Comparison of ENCODE assay signal across 34 cellular contexts in genomic region chr22:50439314-50440250, GRCh38. TPM values are rescaled to one million over a fixed set of nuclear protein-coding genes. Genes with fewer than 3 reads are reported as not detected.
DNase-seq lines count a peak whose midpoint lies in the region; ATAC-seq, FAIRE-seq and TF ChIP-seq lines count a peak whose summit lies in the region.
"Had no signal": no experiment of that assay in that cellular context is flagged by ENCODE, and none has a peak within 500 bp of the region (broad histone marks: within the 10 kb centered on the region; RNA-seq: fewer than 3 reads in every experiment).

No MANE protein-coding gene starts in this region.

- dilution Hi-C loops in mammary epithelial cell (cut with HindIII; ENCODE audit: low sequenced_read_pairs) = no loop called here

- no peak overlapping the region for H2BK12ac ChIP-seq in H1 (ENCODE audit: low read depth, low read length)

- H3K27ac ChIP-seq in OCI-LY1 (ENCODE audit: low read depth, low read length, poor library complexity, severe bottlenecking) = peak overlapping the region; percentile 8
- H3K27ac ChIP-seq in H1 (ENCODE audit: low read depth, low read length) = no peak overlapping the region
- no peak overlapping the region for H3K27ac ChIP-seq in psoas muscle
- no peak overlapping the region for H3K27ac ChIP-seq in esophagus squamous epithelium
- H3K27ac ChIP-seq in mammary epithelial cell (ENCODE audit: insufficient read depth, low read depth, low read length) = no peak overlapping the region
- H3K27ac ChIP-seq: A549, ascending aorta, cardiac muscle cell, testis had no signal

- H2BK5ac ChIP-seq in H1 (ENCODE audit: low read depth, low read length) = no peak overlapping the region

- CTCF ChIA-PET in H1 (lab: Charles Lee; ENCODE audit: partially characterized antibody) (interaction anchor here (0.6 to 2.8 kb wide), 7 partner anchors 9 to 187 kb away, joined by 3 to 22 read pairs (median 4); no protein-coding TSS in a partner anchor), mammary epithelial cell (lab: Charles Lee; ENCODE audit: low non-redundant PET) (no interaction called here)

- H3K56ac ChIP-seq in H1 (replicated peaks; ENCODE audit: insufficient read length, low read depth, low read length) = no peak overlapping the region

- no peak overlapping the region for H3K14ac ChIP-seq in H1 (ENCODE audit: insufficient read length)

- H4K8ac ChIP-seq in H1 (ENCODE audit: extremely low read depth, insufficient read depth, low read length) = 0 out of 2 replicates have a peak overlapping the region, but pooled peaks have one; percentile 51

- TF ChIP-seq POLR2A in H1 (IDR thresholded peaks at IDR 0.05; ENCODE audit: control extremely low read depth in 1 of 2, low read depth in 2 of 2, low read length in 2 of 2) (no peak), esophagus squamous epithelium (IDR thresholded peaks at IDR 0.05) (no peak)

- POLR2A ChIA-PET in activated naive CD8-positive, alpha-beta T cell treated with anti-CD3 and anti-CD28 coated beads, Interleukin-2, amount 10 ng/mL, durations not matched to agents 7 days and 5 days (lab: Charles Lee) = no interaction called here
- POLR2A ChIA-PET in H1 (lab: Charles Lee; ENCODE audit: partially characterized antibody) = interaction anchor here (0.9 to 1.7 kb wide), 4 partner anchors 9 to 86 kb away, joined by 3 to 5 read pairs (median 4); partner anchors contain the start of gene SCO2

- no TSS peak for BruUV-seq in mammary epithelial cell (replicated peaks; lab: Mats Ljungman, UMichigan)

- no peak overlapping the region for H2BK15ac ChIP-seq in H1 (ENCODE audit: low read length)

- ATAC-seq in activated naive CD8-positive, alpha-beta T cell treated with anti-CD3 and anti-CD28 coated beads, Interleukin-2, amount 10 ng/mL, durations not matched to agents 7 days and 5 days (ENCODE audit: low read depth) = no peak
- ATAC-seq in psoas muscle = no peak
- ATAC-seq: naive thymus-derived CD8-positive, alpha-beta T cell; PC-3; stimulated activated naive CD8-positive, alpha-beta T cell treated with anti-CD3 and anti-CD28 coated beads, Interleukin-15, Interleukin-2, amounts not matched to agents 100 U/mL and 50 U/mL, for 24 hours had no signal

- peaks cover 83% of the 10 kb centered on the region for H3K36me3 ChIP-seq in OCI-LY1 (ENCODE audit: insufficient read depth, low read length)
- H3K36me3 ChIP-seq in H1 (ENCODE audit: control insufficient read depth in 2 of 4, insufficient read depth in 4 of 4, low read length in 3 of 4) = peaks cover 7 to 37% (median 19%) of the 10 kb centered on the region in 4 experiments
- peaks cover 9 to 85% of the 10 kb centered on the region in 2 donors for H3K36me3 ChIP-seq in psoas muscle (ENCODE audit: insufficient read depth in 1 of 2, low read depth in 1 of 2)
- peaks cover 11% of the 10 kb centered on the region for H3K36me3 ChIP-seq in H7 (replicated peaks; ENCODE audit: control insufficient read depth, insufficient read depth, low read length)
- H3K36me3 ChIP-seq in esophagus squamous epithelium = peaks cover 36 to 100% (median 55%) of the 10 kb centered on the region in 3 donors
- H3K36me3 ChIP-seq in mammary epithelial cell (ENCODE audit: insufficient read depth, low read length) = peaks cover 3% of the 10 kb centered on the region

- H4K5ac ChIP-seq in H1 (ENCODE audit: insufficient read length, low read depth, low read length) = no peak overlapping the region

- H2BK120ac ChIP-seq in H1 (replicated peaks; ENCODE audit: low read depth, low read length) = no peak overlapping the region

- H3K36me3 Mint-ChIP-seq in activated naive CD8-positive, alpha-beta T cell treated with anti-CD3 and anti-CD28 coated beads, Interleukin-2, amount 10 ng/mL, durations not matched to agents 7 days and 5 days = no peaks in the 10 kb centered on the region
- H3K36me3 Mint-ChIP-seq in activated naive CD8-positive, alpha-beta T cell treated with anti-CD3 and anti-CD28 coated beads for 36 hours = peaks cover 6% of the 10 kb centered on the region
- H3K36me3 Mint-ChIP-seq: activated naive CD4-positive, alpha-beta T cell treated with anti-CD3 and anti-CD28 coated beads, Interleukin-2, amount 50 U/mL, for 72 hours had no signal

- no peak overlapping the region for H2AK5ac ChIP-seq in H1 (ENCODE audit: low read depth, low read length)

- no peak overlapping the region for H3K4me3 ChIP-seq in OCI-LY1 (ENCODE audit: low read depth, low read length, poor library complexity, severe bottlenecking)
- H3K4me3 ChIP-seq in H1 (ENCODE audit: extremely low read depth in 1 of 4, insufficient read depth in 2 of 4, low read depth in 3 of 4, low read length in 4 of 4) = no peak overlapping the region
- no peak overlapping the region for H3K4me3 ChIP-seq in psoas muscle
- H3K4me3 ChIP-seq in H7 (ENCODE audit: insufficient read depth, low read depth, low read length) = no peak overlapping the region
- no peak overlapping the region for H3K4me3 ChIP-seq in esophagus squamous epithelium
- no peak overlapping the region for H3K4me3 ChIP-seq in mammary epithelial cell (replicated peaks in 1 of 3; ENCODE audit: insufficient read depth in 1 of 3, low read depth in 2 of 3, low read length in 3 of 3)
- H3K4me3 ChIP-seq: A549, ascending aorta, cardiac muscle cell, HAP-1, testis had no signal

- H3K9me3 ChIP-seq in OCI-LY1 (ENCODE audit: low read length) (no peaks in the 10 kb centered on the region), H1 (ENCODE audit: insufficient read depth in 2 of 2, low read depth in 1 of 2, low read length in 1 of 2) (no peaks in the 10 kb centered on the region), psoas muscle (no peaks in the 10 kb centered on the region), esophagus squamous epithelium (no peaks in the 10 kb centered on the region), mammary epithelial cell (replicated peaks; ENCODE audit: insufficient read depth, low read length) (no peaks in the 10 kb centered on the region)
- H3K9me3 ChIP-seq: A549, ascending aorta, HAP-1, testis had no signal

- H3K27me3 ChIP-seq in OCI-LY1 (ENCODE audit: insufficient read depth, low read length) (no peaks in the 10 kb centered on the region), H1 (replicated peaks in 1 of 4; ENCODE audit: control insufficient read depth in 3 of 4, extremely low read depth in 1 of 4, insufficient read depth in 3 of 4, low read length in 3 of 4) (no peaks in the 10 kb centered on the region), psoas muscle (ENCODE audit: insufficient read depth in 3 of 3, low read length in 2 of 3) (no peaks in the 10 kb centered on the region), H7 (ENCODE audit: control insufficient read depth, insufficient read depth, low read length) (no peaks in the 10 kb centered on the region), esophagus squamous epithelium (no peaks in the 10 kb centered on the region), mammary epithelial cell (ENCODE audit: insufficient read depth, low read length) (no peaks in the 10 kb centered on the region)
- H3K27me3 ChIP-seq: ascending aorta, cardiac muscle cell, testis had no signal

- in situ Hi-C loops in mammary epithelial cell (cut with MboI; ENCODE audit: low sequenced_read_pairs in 2 of 2) = no loop called here

- WGBS in H1 (ENCODE audit: extremely low coverage in 1 of 2, insufficient coverage in 1 of 2, insufficient read length in 1 of 2, insufficient replicate concordance in 2 of 2, low coverage in 1 of 2, low lambda C conversion rate in 2 of 2, missing lambda C conversion rate in 1 of 2), 2 experiments = 91% methylated on average over 22 of the region's 26 CpGs; no CpG with 5 or more reads in 1 of the 2 experiments
- 79 to 88% (median 81%) methylated on average over 25 to 26 of the region's 26 CpGs for WGBS in psoas muscle, 3 donors
- 40 to 80% methylated on average over 1 to 5 of the region's 26 CpGs for WGBS in esophagus squamous epithelium, 2 donors
- 79% methylated on average over 15 of the region's 26 CpGs for WGBS in mammary epithelial cell (ENCODE audit: low coverage, missing lambda C conversion rate)

- no peak overlapping the region for H3K18ac ChIP-seq in H1 (ENCODE audit: extremely low read depth, low read length)

- H4K20me1 ChIP-seq in OCI-LY1 (ENCODE audit: insufficient read depth, low read length) = no peaks in the 10 kb centered on the region
- H4K20me1 ChIP-seq in H1 (replicated peaks in 1 of 2; ENCODE audit: control insufficient read depth in 1 of 2, insufficient read depth in 2 of 2, low read length in 2 of 2) = peaks cover 5 to 16% of the 10 kb centered on the region in 2 experiments
- no peaks in the 10 kb centered on the region for H4K20me1 ChIP-seq in mammary epithelial cell (ENCODE audit: insufficient read depth, low read length)

- TF ChIP-seq CTCF in OCI-LY1 (IDR thresholded peaks at IDR 0.05; ENCODE audit: low read length) (no peak), H1 (IDR thresholded peaks at IDR 0.05; ENCODE audit: control extremely low read depth in 1 of 3, insufficient read depth in 1 of 3, low read depth in 1 of 3, low read length in 3 of 3) (no peak), psoas muscle (IDR thresholded peaks at IDR 0.05) (no peak), esophagus squamous epithelium (IDR thresholded peaks at IDR 0.05) (no peak), mammary epithelial cell (conservative IDR thresholded peaks at IDR 0.05 in 1 of 2, IDR thresholded peaks at IDR 0.05 in 1 of 2; ENCODE audit: extremely low read depth in 1 of 2, insufficient read depth in 1 of 2, low read depth in 1 of 2, low read length in 2 of 2) (no peak)

- no peaks in the 10 kb centered on the region for H3K79me1 ChIP-seq in H1 (ENCODE audit: low read depth, low read length)

- H3K9ac ChIP-seq in OCI-LY1 (ENCODE audit: low read length) (no peak overlapping the region), H1 (replicated peaks in 1 of 4; ENCODE audit: extremely low read depth in 1 of 4, low read depth in 3 of 4, low read length in 3 of 4) (no peak overlapping the region), mammary epithelial cell (ENCODE audit: insufficient read depth, low read length) (no peak overlapping the region)

- H4K91ac ChIP-seq in H1 (replicated peaks; ENCODE audit: insufficient read length, low read length) = no peak overlapping the region

- H3K4me1 ChIP-seq in OCI-LY1 (ENCODE audit: insufficient read depth, low read length, severe bottlenecking) (peaks cover 7% of the 10 kb centered on the region), H1 (replicated peaks in 1 of 4; ENCODE audit: control insufficient read depth in 3 of 4, insufficient read depth in 4 of 4, low read length in 3 of 4) (no peaks in the 10 kb centered on the region; a peak in 1 of 7 replicates), psoas muscle (no peaks in the 10 kb centered on the region), esophagus squamous epithelium (peaks cover 8 to 28% (median 8%) of the 10 kb centered on the region in 3 donors), mammary epithelial cell (ENCODE audit: insufficient read depth, low read length) (peaks cover 19% of the 10 kb centered on the region)
- H3K4me1 ChIP-seq: ascending aorta, HAP-1 had no signal

- no peak for FAIRE-seq in H1 (lab: Jason Lieb, UNC)
- FAIRE-seq: A549, islet of Langerhans had no signal

- H3K23ac ChIP-seq in H1 (ENCODE audit: insufficient read length) = no peak overlapping the region

- peak; percentile 34 for DNase-seq in activated naive CD8-positive, alpha-beta T cell treated with anti-CD3 and anti-CD28 coated beads, Interleukin-2, amount 10 ng/mL, durations not matched to agents 7 days and 5 days
- DNase-seq in activated naive CD8-positive, alpha-beta T cell treated with anti-CD3 and anti-CD28 coated beads for 36 hours = no peak
- DNase-seq in H1 (ENCODE audit: low read depth in 1 of 2, low spot score in 2 of 2) (no peak), psoas muscle (peak; percentile 13 to 51), H7 (no peak), esophagus squamous epithelium (lab: John Stamatoyannopoulos, UW) (no peak), mammary epithelial cell (no peak)
- DNase-seq: activated CD4-positive, alpha-beta memory T cell treated with anti-CD3 and anti-CD28 coated beads for 36 hours; activated CD4-positive, alpha-beta T cell treated with anti-CD3 and anti-CD28 coated beads for 1 hour; activated CD8-positive, alpha-beta memory T cell treated with anti-CD3 and anti-CD28 coated beads, Interleukin-2, amount 50 U/mL, for 4 hours; EL; endodermal cell; midbrain; NCI-H1930; NCI-H524 treated with DMSO at 0.1 percent for 48 hours; PC-3; SHP77 treated with DMSO at 0.1 percent for 48 hours; stimulated activated naive CD8-positive, alpha-beta T cell treated with anti-CD3 and anti-CD28 coated beads, Interleukin-15, Interleukin-2, amounts not matched to agents 100 U/mL and 50 U/mL, for 24 hours; SW 1271; testis had no signal

- no peaks in the 10 kb centered on the region for H3K79me2 ChIP-seq in OCI-LY1 (ENCODE audit: insufficient read depth, low read length)
- no peaks in the 10 kb centered on the region for H3K79me2 ChIP-seq in H1 (ENCODE audit: control insufficient read depth in 1 of 2, insufficient read depth in 2 of 2, low read length in 2 of 2)
- no peaks in the 10 kb centered on the region for H3K79me2 ChIP-seq in mammary epithelial cell (ENCODE audit: insufficient read depth, low read length)

- no peaks in the 10 kb centered on the region for H3F3A ChIP-seq in OCI-LY1 (ENCODE audit: insufficient read depth, low read length)

- H3K4me3 Mint-ChIP-seq in activated naive CD8-positive, alpha-beta T cell treated with anti-CD3 and anti-CD28 coated beads, Interleukin-2, amount 10 ng/mL, durations not matched to agents 7 days and 5 days = no peak overlapping the region
- no peak overlapping the region for H3K4me3 Mint-ChIP-seq in activated naive CD8-positive, alpha-beta T cell treated with anti-CD3 and anti-CD28 coated beads for 36 hours
- H3K4me3 Mint-ChIP-seq: activated CD4-positive, alpha-beta memory T cell treated with anti-CD3 and anti-CD28 coated beads for 36 hours; endodermal cell had no signal

- H2BK20ac ChIP-seq in H1 (ENCODE audit: low read length) = no peak overlapping the region

- no peaks in the 10 kb centered on the region for H3K27me3 Mint-ChIP-seq in activated naive CD8-positive, alpha-beta T cell treated with anti-CD3 and anti-CD28 coated beads, Interleukin-2, amount 10 ng/mL, durations not matched to agents 7 days and 5 days
- H3K27me3 Mint-ChIP-seq in activated naive CD8-positive, alpha-beta T cell treated with anti-CD3 and anti-CD28 coated beads for 36 hours = no peaks in the 10 kb centered on the region
- H3K27me3 Mint-ChIP-seq: activated CD4-positive, alpha-beta memory T cell treated with anti-CD3 and anti-CD28 coated beads for 36 hours; naive thymus-derived CD8-positive, alpha-beta T cell had no signal

- H3K4ac ChIP-seq in H1 (replicated peaks; ENCODE audit: insufficient read length, low read depth, low read length) = no peak overlapping the region

- H3K4me1 Mint-ChIP-seq in activated naive CD8-positive, alpha-beta T cell treated with anti-CD3 and anti-CD28 coated beads, Interleukin-2, amount 10 ng/mL, durations not matched to agents 7 days and 5 days = peaks cover 1% of the 10 kb centered on the region
- peaks cover 9% of the 10 kb centered on the region for H3K4me1 Mint-ChIP-seq in activated naive CD8-positive, alpha-beta T cell treated with anti-CD3 and anti-CD28 coated beads for 36 hours
- H3K4me1 Mint-ChIP-seq: endodermal cell had no signal

- H3K4me2 ChIP-seq in OCI-LY1 (ENCODE audit: low read length) (no peak overlapping the region), H1 (ENCODE audit: insufficient read depth in 1 of 2, low read depth in 2 of 2, low read length in 2 of 2) (no peak overlapping the region), mammary epithelial cell (ENCODE audit: insufficient read depth, low read depth, low read length) (no peak overlapping the region)
- H3K4me2 ChIP-seq: A549 had no signal

- no peaks in the 10 kb centered on the region for H3K23me2 ChIP-seq in H1 (ENCODE audit: low read depth, low read length)

- no peak for TF ChIP-seq EP300 in H1 (IDR thresholded peaks at IDR 0.05; ENCODE audit: borderline replicate concordance in 1 of 2, low read depth in 2 of 2, low read length in 2 of 2)

- H3K9me2 ChIP-seq in OCI-LY1 (ENCODE audit: low read depth, low read length) = no peaks in the 10 kb centered on the region

- no peak overlapping the region for H2AFZ ChIP-seq in OCI-LY1 (ENCODE audit: low read length)
- no peak overlapping the region for H2AFZ ChIP-seq in H1 (ENCODE audit: low read length)
- no peak overlapping the region for H2AFZ ChIP-seq in mammary epithelial cell (ENCODE audit: low read depth, low read length)

- H3K27ac Mint-ChIP-seq in activated naive CD8-positive, alpha-beta T cell treated with anti-CD3 and anti-CD28 coated beads, Interleukin-2, amount 10 ng/mL, durations not matched to agents 7 days and 5 days = peak overlapping the region; percentile 25
- no peak overlapping the region for H3K27ac Mint-ChIP-seq in activated naive CD8-positive, alpha-beta T cell treated with anti-CD3 and anti-CD28 coated beads for 36 hours
- H3K27ac Mint-ChIP-seq: activated CD4-positive, alpha-beta memory T cell treated with anti-CD3 and anti-CD28 coated beads for 36 hours; endodermal cell had no signal

- no peak for TF ChIP-seq RAD21 in H1 (IDR thresholded peaks at IDR 0.05 in 1 of 2, conservative IDR thresholded peaks at IDR 0.05 in 1 of 2; ENCODE audit: low read depth in 2 of 2, low read length in 2 of 2)

- no peaks in the 10 kb centered on the region for H3K9me3 Mint-ChIP-seq in activated naive CD8-positive, alpha-beta T cell treated with anti-CD3 and anti-CD28 coated beads, Interleukin-2, amount 10 ng/mL, durations not matched to agents 7 days and 5 days
- H3K9me3 Mint-ChIP-seq in activated naive CD8-positive, alpha-beta T cell treated with anti-CD3 and anti-CD28 coated beads for 36 hours = no peaks in the 10 kb centered on the region
- H3K9me3 Mint-ChIP-seq: activated CD4-positive, alpha-beta memory T cell treated with anti-CD3 and anti-CD28 coated beads for 36 hours; activated naive CD4-positive, alpha-beta T cell treated with anti-CD3 and anti-CD28 coated beads, Interleukin-2, amount 50 U/mL, for 72 hours; endodermal cell; naive thymus-derived CD8-positive, alpha-beta T cell had no signal

- intact Hi-C loops in psoas muscle (cut with DNase I) = no loop called here
- intact Hi-C loops in esophagus squamous epithelium (cut with DNase I) = no loop called here
- intact Hi-C loops in mammary epithelial cell (cut with micrococcal nuclease) = loop anchor here (5.0 kb wide), 2 partner anchors 58 to 187 kb away; partner anchors contain the start of gene HDAC10

RNA-seq across cellular contexts. Expression of gene SBF1, which starts 35.3 kb away (rescaled TPM):
- total RNA-seq in activated naive CD8-positive, alpha-beta T cell treated with anti-CD3 and anti-CD28 coated beads, Interleukin-2, amount 10 ng/mL, durations not matched to agents 7 days and 5 days = 100 to 1,000 TPM; 211 to 221 TPM
- total RNA-seq in activated naive CD8-positive, alpha-beta T cell treated with anti-CD3 and anti-CD28 coated beads for 36 hours = 100 to 1,000 TPM; 101 to 102 TPM
- total RNA-seq in H1 (2021; fragmentation: NEBNext Ultra II Directional; extraction: Animal tissue kit (Norgen Biotek cat#: 25700)) = 68.4 and 71.5 TPM in 2 replicates
- polyA plus RNA-seq in H1 (2011; rRNA removed) (29.1 and 53.7 TPM in 2 replicates), psoas muscle (10 to 100 TPM; 42.1 to 58.6 (median 54.9) TPM), mammary epithelial cell (37.4 TPM)
- 39.8 TPM for polyA plus RNA-seq in H1 (2011; cell fraction: cytosol; rRNA removed)
- 249 TPM for polyA plus RNA-seq in H1 (2011; cell fraction: nucleus; rRNA removed)
- polyA plus RNA-seq in H1 (2012, experiment 1 of 2) = 28.7 to 64.6 TPM (median 48.3 TPM) in 4 replicates
- 28.6 TPM for polyA plus RNA-seq in H1 (2012, experiment 2 of 2)
- 20.2 TPM for polyA plus RNA-seq in H1 (2013, experiment 1 of 2)
- polyA plus RNA-seq in H1 (2013, experiment 2 of 2) = 19.9 TPM
- polyA minus RNA-seq in H1 (2011; rRNA and poly(A)+ RNA removed) = 41.0 and 54.8 TPM in 2 replicates
- 47.9 TPM for polyA minus RNA-seq in H1 (2011; cell fraction: cytosol; rRNA and poly(A)+ RNA removed)
- polyA minus RNA-seq in H1 (2011; cell fraction: nucleus; rRNA and poly(A)+ RNA removed) = 102 TPM
- total RNA-seq in psoas muscle (10 to 100 TPM; 75.3 to 98.0 (median 82.8) TPM), esophagus squamous epithelium (10 to 100 TPM; 38.3 to 92.0 (median 63.4) TPM), mammary epithelial cell (10 to 100 TPM; 79.0 to 84.5 TPM)
- total RNA-seq in H7 (2014; rRNA removed; shearing (Covaris generic)) = 53.8 and 64.4 TPM in 2 replicates
- 98.1 TPM for polyA minus RNA-seq in mammary epithelial cell

RNA-seq across cellular contexts. Expression of gene ADM2, which starts 41.8 kb away (rescaled TPM):
- total RNA-seq in activated naive CD8-positive, alpha-beta T cell treated with anti-CD3 and anti-CD28 coated beads, Interleukin-2, amount 10 ng/mL, durations not matched to agents 7 days and 5 days = 1 to 10 TPM; 6.5 to 6.7 TPM
- total RNA-seq in activated naive CD8-positive, alpha-beta T cell treated with anti-CD3 and anti-CD28 coated beads for 36 hours = 1 to 10 TPM; 6.7 to 7.5 TPM
- total RNA-seq in H1 (2021; fragmentation: NEBNext Ultra II Directional; extraction: Animal tissue kit (Norgen Biotek cat#: 25700)) = 7.5 and 8.0 TPM in 2 replicates
- 3.3 and 6.8 TPM in 2 replicates for polyA plus RNA-seq in H1 (2011; rRNA removed)
- polyA plus RNA-seq in H1 (2011; cell fraction: cytosol; rRNA removed) = 4.8 TPM
- polyA plus RNA-seq in H1 (2011; cell fraction: nucleus; rRNA removed) = 6.5 TPM
- 7.1 to 10.4 TPM (median 9.2 TPM) in 4 replicates for polyA plus RNA-seq in H1 (2012, experiment 1 of 2)
- 8.2 TPM for polyA plus RNA-seq in H1 (2012, experiment 2 of 2)
- 4.6 TPM for polyA plus RNA-seq in H1 (2013, experiment 1 of 2)
- polyA plus RNA-seq in H1 (2013, experiment 2 of 2) = 5.1 TPM
- polyA minus RNA-seq in H1 (2011; rRNA and poly(A)+ RNA removed) = 2.2 and 4.0 TPM in 2 replicates
- 5.6 TPM for polyA minus RNA-seq in H1 (2011; cell fraction: cytosol; rRNA and poly(A)+ RNA removed)
- 6.9 TPM for polyA minus RNA-seq in H1 (2011; cell fraction: nucleus; rRNA and poly(A)+ RNA removed)
- total RNA-seq in psoas muscle = under 1 TPM in 1 of 4 donors, not detected in 3; 0.21 TPM
- polyA plus RNA-seq in psoas muscle = under 1 TPM in 2 of 3 donors, not detected in 1; 0.01 to 0.05 TPM
- total RNA-seq in H7 (2014; rRNA removed; shearing (Covaris generic)) = 3.0 and 3.2 TPM in 2 replicates
- total RNA-seq in esophagus squamous epithelium = 1 to 10 TPM in 2 of 4 donors, under 1 TPM in 2; under 0.01 to 1.9 (median 0.89) TPM
- 10 to 100 TPM; 21.2 to 30.9 TPM for total RNA-seq in mammary epithelial cell
- 1.7 TPM for polyA plus RNA-seq in mammary epithelial cell
- 1.1 TPM for polyA minus RNA-seq in mammary epithelial cell
- total RNA-seq: ascending aorta had no signal

RNA-seq across cellular contexts. Expression of gene MIOX, which starts 47.1 kb away (rescaled TPM):
- total RNA-seq in activated naive CD8-positive, alpha-beta T cell treated with anti-CD3 and anti-CD28 coated beads, Interleukin-2, amount 10 ng/mL, durations not matched to agents 7 days and 5 days = not detected
- under 1 TPM in 1 of 2 experiments, not detected in 1; 0.29 TPM for total RNA-seq in activated naive CD8-positive, alpha-beta T cell treated with anti-CD3 and anti-CD28 coated beads for 36 hours
- total RNA-seq in H1 (2021; fragmentation: NEBNext Ultra II Directional; extraction: Animal tissue kit (Norgen Biotek cat#: 25700)) = 0.30 and 0.33 TPM in 2 replicates
- 0.32 and 0.57 TPM in 2 replicates for polyA plus RNA-seq in H1 (2011; rRNA removed)
- polyA plus RNA-seq in H1 (2011; cell fraction: cytosol; rRNA removed) = 0.30 TPM
- polyA plus RNA-seq in H1 (2011; cell fraction: nucleus; rRNA removed) = 1.6 TPM
- polyA plus RNA-seq in H1 (2012, experiment 1 of 2) = 0.44 to 0.54 TPM (median 0.48 TPM) in 3 of 4 replicates, not detected in the other
- polyA plus RNA-seq in H1 (2012, experiment 2 of 2) = not detected
- polyA plus RNA-seq in H1 (2013, experiment 1 of 2) = 0.10 TPM
- 0.15 TPM for polyA plus RNA-seq in H1 (2013, experiment 2 of 2)
- 0.32 TPM in 1 of 2 replicates, not detected in the other for polyA minus RNA-seq in H1 (2011; rRNA and poly(A)+ RNA removed)
- not detected for polyA minus RNA-seq in H1 (2011; cell fraction: cytosol; rRNA and poly(A)+ RNA removed)
- not detected for polyA minus RNA-seq in H1 (2011; cell fraction: nucleus; rRNA and poly(A)+ RNA removed)
- not detected for total RNA-seq in psoas muscle
- not detected for polyA plus RNA-seq in psoas muscle
- total RNA-seq in H7 (2014; rRNA removed; shearing (Covaris generic)) = not detected in 2 replicates
- total RNA-seq in esophagus squamous epithelium = not detected
- total RNA-seq in mammary epithelial cell = not detected
- polyA plus RNA-seq in mammary epithelial cell = not detected
- not detected for polyA minus RNA-seq in mammary epithelial cell
- total RNA-seq: ascending aorta, cardiac muscle cell, endodermal cell, fibroblast of villous mesenchyme, liver, omental fat pad, PC-3, skeletal muscle tissue, urinary bladder had no signal
- polyA plus RNA-seq: cardiac muscle cell, esophagus, liver, urinary bladder had no signal

Comparison
In these comparisons a context has a peak if more than half of its experiments do, and no peak if none do; other contexts are left out.
1. DNase-seq: peak in activated naive CD8-positive, alpha-beta T cell treated with anti-CD3 and anti-CD28 coated beads, Interleukin-2, amount 10 ng/mL, durations not matched to agents 7 days and 5 days (single experiment) and psoas muscle (2 of 2); none in activated naive CD8-positive, alpha-beta T cell treated with anti-CD3 and anti-CD28 coated beads for 36 hours (single experiment), H1 (0 of 2), H7 (single experiment), esophagus squamous epithelium (single experiment) and mammary epithelial cell (single experiment).